16 cellular contexts compared by ENCODE assay signal in genomic region chr9:86795047-86795437, GRCh38.
DNase-seq lines count a peak whose midpoint lies in the region; ATAC-seq and TF ChIP-seq lines count a peak whose summit lies in the region.
"Had no signal": no experiment of that assay in that cellular context is flagged by ENCODE, and none has a peak within 500 bp of the region (broad histone marks: within the 10 kb centered on the region; RNA-seq: fewer than 3 reads in every experiment).

No MANE protein-coding gene starts in this region.

- ATAC-seq in sciatic nerve (peak; percentile 31), HG02973 (IDR thresholded peaks at IDR 0.05; ENCODE audit: unreplicated experiment) (no peak)
- ATAC-seq: left lobe of liver had no signal

- DNase-seq in AG04449 (ENCODE audit: low read depth, low spot score) (no peak), choroid plexus epithelial cell (ENCODE audit: low read depth) (peak; percentile 10), left kidney (ENCODE audit: low read depth, low spot score) (peak; percentile 56), sciatic nerve (ENCODE audit: low spot score) (no peak), kidney tubule cell (ENCODE audit: low spot score) (no peak), foreskin melanocyte (no peak), NCI-H2171 treated with DMSO at 0.1 percent for 48 hours (lab: John Stamatoyannopoulos, UW) (no peak)
- DNase-seq: activated CD4-positive, alpha-beta T cell treated with anti-CD3 and anti-CD28 coated beads for 4 hours; activated T-cell treated with anti-CD3 and anti-CD28 coated beads for 4 hours; Karpas-422; NCI-H1436; NCI-H2227 treated with DMSO at 0.1 percent for 48 hours; SHP77 treated with DMSO at 0.1 percent for 48 hours; T1000 had no signal

- TF ChIP-seq CTCF in AG04449 (IDR thresholded peaks at IDR 0.05; ENCODE audit: insufficient read depth, low read length, missing control alignments), result no peak
- TF ChIP-seq CTCF in choroid plexus epithelial cell (conservative IDR thresholded peaks at IDR 0.05; ENCODE audit: low read depth, low read length), result no peak

- intact Hi-C loops in sciatic nerve (cut with DNase I), result no loop called here

- POLR2A ChIA-PET in AG04449 (lab: Yijun Ruan, JAX), result interaction anchor here (0.6 to 0.9 kb wide), 2 partner anchors 63 to 315 kb away, joined by 3 read pairs; no protein-coding TSS in a partner anchor

- CTCF ChIA-PET in AG04449 (lab: Yijun Ruan, JAX), result interaction anchor here (0.7 to 3.4 kb wide), 6 partner anchors 10 to 362 kb away, joined by 3 to 16 read pairs (median 6); no protein-coding TSS in a partner anchor

- H3K4me3 ChIP-seq in AG04449 (ENCODE audit: low read depth, low read length) (peak overlapping the region; percentile 34), choroid plexus epithelial cell (ENCODE audit: low read depth, low read length) (no peak overlapping the region)

Comparison
In these comparisons a context has a peak if more than half of its experiments do, and no peak if none do; other contexts are left out.
1. DNase-seq: peak in choroid plexus epithelial cell (single experiment) and left kidney (single experiment); none in AG04449 (single experiment), sciatic nerve (single experiment), kidney tubule cell (single experiment), foreskin melanocyte (single experiment) and NCI-H2171 treated with DMSO at 0.1 percent for 48 hours (single experiment).